In genomic region chr3:187027531-187027936, GRCh38 we compare ENCODE assay signal across 1 cellular context.
TF ChIP-seq lines count a peak whose summit lies in the region.

No MANE protein-coding gene starts in this region.

TF ChIP-seq in GM23338, 12 proteins besides CTCF, POLR2A, EP300 and RAD21 (continued from another document):
- no peak for TF ChIP-seq REST (IDR thresholded peaks at IDR 0.05; ENCODE audit: unreplicated experiment)
TF ChIP-seq in GM23338: peak in this region for 0.
